ENCODE assay signal across 29 cellular contexts in genomic region chr20:20493701-20494100, GRCh38.
"Had no signal": no experiment of that assay in that cellular context is flagged by ENCODE, and none has a peak within 500 bp of the region (broad histone marks: within the 10 kb centered on the region; RNA-seq: fewer than 3 reads in every experiment).

No MANE protein-coding gene starts in this region.

- H3K4me3 Mint-ChIP-seq: activated CD4-positive, alpha-beta memory T cell treated with anti-CD3 and anti-CD28 coated beads for 36 hours; activated naive CD4-positive, alpha-beta T cell treated with anti-CD3 and anti-CD28 coated beads, Interleukin-2, amount 10 ng/mL, durations not matched to agents 7 days and 5 days; activated naive CD8-positive, alpha-beta T cell; activated T-cell treated with anti-CD3 and anti-CD28 coated beads, Interleukin-2, amount 50 U/mL, for 4 hours; activated T-helper 1 cell treated with anti-CD3 and anti-CD28 coated beads, Interleukin-12 subunit alpha, Interleukin-12 subunit beta, Interleukin-2, Interleukin-4 antibody, amounts not matched to agents 30 ng/mL and 10 ng/mL and 1 ng/mL, durations not matched to agents 14 hours and 24 hours and 36 hours; central memory CD8-positive, alpha-beta T cell had no signal

- DNase-seq: activated CD4-positive, alpha-beta memory T cell treated with anti-CD3 and anti-CD28 coated beads for 36 hours; activated CD4-positive, alpha-beta T cell treated with anti-CD3 and anti-CD28 coated beads, Interleukin-2, amount 50 U/mL, for 1 hour; activated CD8-positive, alpha-beta memory T cell treated with anti-CD3 and anti-CD28 coated beads, Interleukin-2, amount 50 U/mL, for 4 hours; activated gamma-delta T cell treated with Interleukin-2 at 50 U/mL for 16 hours; activated naive CD4-positive, alpha-beta T cell treated with anti-CD3 and anti-CD28 coated beads, Interleukin-2, amount 10 ng/mL, durations not matched to agents 7 days and 5 days; activated T-cell treated with anti-CD3 and anti-CD28 coated beads for 4 hours; activated T-cell treated with anti-CD3 and anti-CD28 coated beads, Interleukin-2, amount 50 U/mL, for 4 hours; amniotic stem cell; aorta; brain microvascular endothelial cell; MM.1S; NCI-H187; NCI-H2029 treated with DMSO at 0.1 percent for 48 hours; NCI-H2107; NCI-H2171; NCI-H510A; NK-92 treated with Interleukin-12 subunit alpha and Interleukin-12 subunit beta, amount 100 ng/mL, for 24 hours; PC-3; Peyer's patch; SIG-M5; SW 1271; T-helper 1 cell; T-helper 2 cell; T-helper 9 cell had no signal

- H3K27ac Mint-ChIP-seq: activated CD4-positive, alpha-beta memory T cell treated with anti-CD3 and anti-CD28 coated beads for 36 hours; activated naive CD4-positive, alpha-beta T cell treated with anti-CD3 and anti-CD28 coated beads, Interleukin-2, amount 10 ng/mL, durations not matched to agents 7 days and 5 days; activated naive CD8-positive, alpha-beta T cell; activated T-helper 1 cell treated with anti-CD3 and anti-CD28 coated beads, Interleukin-12 subunit alpha, Interleukin-12 subunit beta, Interleukin-2, Interleukin-4 antibody, amounts not matched to agents 30 ng/mL and 10 ng/mL and 1 ng/mL, durations not matched to agents 14 hours and 24 hours and 36 hours had no signal

- H3K4me1 Mint-ChIP-seq: central memory CD8-positive, alpha-beta T cell had no signal

- H3K9me3 Mint-ChIP-seq: activated CD4-positive, alpha-beta memory T cell treated with anti-CD3 and anti-CD28 coated beads for 36 hours; activated naive CD4-positive, alpha-beta T cell treated with anti-CD3 and anti-CD28 coated beads, Interleukin-2, amount 10 ng/mL, durations not matched to agents 7 days and 5 days; activated T-cell treated with anti-CD3 and anti-CD28 coated beads, Interleukin-2, amount 50 U/mL, for 4 hours; activated T-helper 1 cell treated with anti-CD3 and anti-CD28 coated beads, Interleukin-12 subunit alpha, Interleukin-12 subunit beta, Interleukin-2, Interleukin-4 antibody, amounts not matched to agents 30 ng/mL and 10 ng/mL and 1 ng/mL, durations not matched to agents 14 hours and 24 hours and 36 hours; central memory CD8-positive, alpha-beta T cell had no signal

- H3K27me3 Mint-ChIP-seq: activated CD4-positive, alpha-beta memory T cell treated with anti-CD3 and anti-CD28 coated beads for 36 hours; activated naive CD4-positive, alpha-beta T cell treated with anti-CD3 and anti-CD28 coated beads, Interleukin-2, amount 10 ng/mL, durations not matched to agents 7 days and 5 days; activated naive CD8-positive, alpha-beta T cell; central memory CD8-positive, alpha-beta T cell had no signal

- H3K27ac ChIP-seq: brain microvascular endothelial cell, KMS-11, Peyer's patch, RWPE1 had no signal
